ENCODE assay signal across 8 cellular contexts in the genomic region with DNA sequence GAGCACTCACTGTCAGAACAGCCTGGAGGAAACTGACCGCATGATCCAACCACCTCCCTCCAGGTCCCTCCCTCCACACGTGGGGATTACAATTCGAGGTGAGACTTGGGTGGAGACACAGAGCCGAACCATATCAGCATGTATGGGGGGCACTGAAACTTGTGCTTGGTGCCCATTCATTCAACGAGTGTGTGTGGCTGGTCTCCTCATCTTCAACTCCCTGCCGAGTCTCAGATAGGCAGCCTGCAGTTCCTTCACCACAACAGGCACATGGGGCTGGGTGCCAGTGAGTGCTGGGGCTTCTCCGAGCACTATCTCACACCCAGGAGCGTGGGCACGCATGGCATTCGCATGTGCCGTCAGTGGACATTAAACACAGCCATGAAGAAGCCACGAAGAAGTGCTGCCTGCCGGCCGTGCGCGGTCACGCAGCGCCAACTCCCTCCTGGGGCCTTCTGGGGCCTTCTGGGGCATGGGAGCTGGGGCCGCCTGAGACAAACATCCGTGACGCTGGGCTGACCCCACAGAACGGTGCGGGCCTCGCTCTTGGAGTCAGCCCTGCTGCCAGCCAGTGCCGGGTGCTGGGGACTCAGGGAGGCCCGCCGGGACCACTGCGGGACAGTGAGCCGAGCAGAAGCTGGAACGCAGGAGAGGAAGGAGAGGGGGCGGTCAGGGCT. TPM values are rescaled to one million over a fixed set of nuclear protein-coding genes. Genes with fewer than 3 reads are reported as not detected.
DNase-seq lines count a peak whose midpoint lies in the region; FAIRE-seq and TF ChIP-seq lines count a peak whose summit lies in the region.

No MANE protein-coding gene starts in this region.

- no peaks in the 10 kb centered on the region for H3K27me3 Mint-ChIP-seq in activated CD4-positive, alpha-beta T cell treated with anti-CD3 and anti-CD28 coated beads, Interleukin-2, amount 10 ng/mL, durations not matched to agents 7 days and 5 days

- no peaks in the 10 kb centered on the region for H3K27me3 ChIP-seq in parathyroid adenoma (ENCODE audit: control insufficient read depth, insufficient read depth, low read length)

- no peak for FAIRE-seq in GM12892 (lab: Jason Lieb, UNC)

- peaks cover 17% of the 10 kb centered on the region; the same call in 1 of the 2 replicates for H3K36me3 ChIP-seq in OCI-LY7 (ENCODE audit: insufficient read depth, low read length)
- no peaks in the 10 kb centered on the region for H3K36me3 ChIP-seq in parathyroid adenoma (ENCODE audit: control insufficient read depth, insufficient read depth, low read length)

- BruUV-seq in OCI-LY7 (replicated peaks; lab: Mats Ljungman, UMichigan) = no TSS peak

- peak overlapping the region; percentile 94 for H3K27ac Mint-ChIP-seq in activated CD4-positive, alpha-beta T cell treated with anti-CD3 and anti-CD28 coated beads, Interleukin-2, amount 10 ng/mL, durations not matched to agents 7 days and 5 days

- H3K4me1 ChIP-seq in OCI-LY7 (ENCODE audit: insufficient read depth, low read length, poor library complexity, severe bottlenecking) (peaks cover 17% of the 10 kb centered on the region), parathyroid adenoma (peaks cover 17% of the 10 kb centered on the region)

- no peaks in the 10 kb centered on the region for H3K9me3 Mint-ChIP-seq in activated CD4-positive, alpha-beta T cell treated with anti-CD3 and anti-CD28 coated beads, Interleukin-2, amount 10 ng/mL, durations not matched to agents 7 days and 5 days

- no peaks in the 10 kb centered on the region for H3K9me2 ChIP-seq in OCI-LY7 (ENCODE audit: insufficient read depth, low read length)

- H3K36me3 Mint-ChIP-seq in activated CD4-positive, alpha-beta T cell treated with anti-CD3 and anti-CD28 coated beads, Interleukin-2, amount 10 ng/mL, durations not matched to agents 7 days and 5 days (ENCODE audit: low read depth) = peaks cover 5% of the 10 kb centered on the region

- no peak for TF ChIP-seq CTCF in OCI-LY7 (conservative IDR thresholded peaks at IDR 0.05; ENCODE audit: low read length)
- TF ChIP-seq CTCF in epithelial cell of esophagus (IDR thresholded peaks at IDR 0.05; ENCODE audit: insufficient read depth, low read depth, low read length, missing control alignments) = no peak
- no peak for TF ChIP-seq CTCF in parathyroid adenoma (IDR thresholded peaks at IDR 0.05)

- POLR2A ChIA-PET in activated CD4-positive, alpha-beta T cell treated with anti-CD3 and anti-CD28 coated beads, Interleukin-2, amount 10 ng/mL, durations not matched to agents 7 days and 5 days (lab: Charles Lee) = no interaction called here
- POLR2A ChIA-PET in OCI-LY7 (lab: Charles Lee) = interaction anchor here (1.0 to 1.3 kb wide), 3 partner anchors 14 to 120 kb away, joined by 3 to 4 read pairs (median 3); partner anchors contain the start of genes LIME1 and PTK6

- peaks cover 41% of the 10 kb centered on the region for H3K4me1 Mint-ChIP-seq in activated CD4-positive, alpha-beta T cell treated with anti-CD3 and anti-CD28 coated beads, Interleukin-2, amount 10 ng/mL, durations not matched to agents 7 days and 5 days

- peak overlapping the region; percentile 90 for H3K4me2 ChIP-seq in OCI-LY7 (ENCODE audit: low read length)
- H3K4me2 ChIP-seq in parathyroid adenoma (ENCODE audit: low read length) = peak overlapping the region; percentile 92

- no peak for TF ChIP-seq POLR2A in GM12892 (IDR thresholded peaks at IDR 0.05; ENCODE audit: low read depth, low read length)

- H3K4me3 ChIP-seq in OCI-LY7 (ENCODE audit: low read depth, low read length, poor library complexity, severe bottlenecking) (peak overlapping the region; percentile 94), epithelial cell of esophagus (ENCODE audit: low read length) (peak overlapping the region; percentile 93), parathyroid adenoma (ENCODE audit: low read depth, low read length) (peak overlapping the region; percentile 99)

- no peak for DNase-seq in activated CD4-positive, alpha-beta T cell treated with anti-CD3 and anti-CD28 coated beads, Interleukin-2, amount 10 ng/mL, durations not matched to agents 7 days and 5 days
- DNase-seq in activated CD4-positive, alpha-beta T cell treated with anti-CD3 and anti-CD28 coated beads, Interleukin-2, amount 50 U/mL, for 1 hour = no peak
- DNase-seq in OCI-LY7 (ENCODE audit: low spot score) = no peak
- DNase-seq in epithelial cell of esophagus (ENCODE audit: low read depth) = no peak
- no peak for DNase-seq in GM12892 (ENCODE audit: insufficient read length)
- DNase-seq in activated gamma-delta T cell treated with Interleukin-2 at 50 U/mL for 16 hours = no peak
- no peak for DNase-seq in DMS114 treated with DMSO at 0.1 percent for 48 hours (lab: John Stamatoyannopoulos, UW; ENCODE audit: unreplicated experiment)

- peaks cover 13% of the 10 kb centered on the region; the same call in 1 of the 2 replicates for H3K79me2 ChIP-seq in OCI-LY7 (ENCODE audit: insufficient read depth, low read depth, low read length)
- peaks cover 24% of the 10 kb centered on the region for H3K79me2 ChIP-seq in parathyroid adenoma

- no peaks in the 10 kb centered on the region for H4K20me1 ChIP-seq in OCI-LY7 (ENCODE audit: insufficient read depth, low read length)

- H2AFZ ChIP-seq in OCI-LY7 (ENCODE audit: low read length) = peak overlapping the region; percentile 88
- peak overlapping the region; percentile 89 for H2AFZ ChIP-seq in parathyroid adenoma

- H3K4me3 Mint-ChIP-seq in activated CD4-positive, alpha-beta T cell treated with anti-CD3 and anti-CD28 coated beads, Interleukin-2, amount 10 ng/mL, durations not matched to agents 7 days and 5 days = peak overlapping the region; percentile 92

- H3K9me3 ChIP-seq in OCI-LY7 (ENCODE audit: low read length) (no peaks in the 10 kb centered on the region), parathyroid adenoma (ENCODE audit: control insufficient read depth, low read length) (no peaks in the 10 kb centered on the region)

- CTCF ChIA-PET in activated CD4-positive, alpha-beta T cell treated with anti-CD3 and anti-CD28 coated beads, Interleukin-2, amount 10 ng/mL, durations not matched to agents 7 days and 5 days (lab: Charles Lee) = interaction anchor here (1.2 to 1.6 kb wide), 5 partner anchors 15 to 463 kb away, joined by 3 to 9 read pairs (median 4); partner anchors contain the start of gene PTK6
- CTCF ChIA-PET in OCI-LY7 (lab: Charles Lee; ENCODE audit: unreplicated experiment) = no interaction called here

- peak overlapping the region; percentile 61 for H3K9ac ChIP-seq in parathyroid adenoma

- intact Hi-C loops in OCI-LY7 (cut with micrococcal nuclease; ENCODE audit: unreplicated experiment) = no loop called here

- H3K27ac ChIP-seq in OCI-LY7 (ENCODE audit: low read depth, low read length, poor library complexity, severe bottlenecking) (no peak overlapping the region), parathyroid adenoma (peak overlapping the region; percentile 82)

RNA-seq across cellular contexts. Expression of gene RTEL1, which starts 0.7 kb away (rescaled TPM):
- total RNA-seq in activated CD4-positive, alpha-beta T cell treated with anti-CD3 and anti-CD28 coated beads, Interleukin-2, amount 10 ng/mL, durations not matched to agents 7 days and 5 days = 10 to 100 TPM; 53.3 to 58.9 TPM
- 20.0 and 22.5 TPM in 2 replicates for total RNA-seq in OCI-LY7 (2014; rRNA removed; shearing (Covaris generic))
- total RNA-seq in OCI-LY7 (2022) = 47.2 and 55.0 TPM in 2 replicates
- polyA plus RNA-seq in GM12892 (2012; ENCODE audit: missing spikeins) = 10.9 TPM

RNA-seq across cellular contexts. Expression of gene STMN3, which starts 4.2 kb away (rescaled TPM):
- total RNA-seq in activated CD4-positive, alpha-beta T cell treated with anti-CD3 and anti-CD28 coated beads, Interleukin-2, amount 10 ng/mL, durations not matched to agents 7 days and 5 days = 10 to 100 TPM; 49.4 to 54.4 TPM
- 4.0 and 6.7 TPM in 2 replicates for total RNA-seq in OCI-LY7 (2014; rRNA removed; shearing (Covaris generic))
- 6.7 and 7.5 TPM in 2 replicates for total RNA-seq in OCI-LY7 (2022)
- polyA plus RNA-seq in GM12892 (2012; ENCODE audit: missing spikeins) = 2.0 TPM

RNA-seq across cellular contexts. Expression of gene GMEB2, which starts 30.5 kb away (rescaled TPM):
- 10 to 100 TPM; 20.0 to 20.5 TPM for total RNA-seq in activated CD4-positive, alpha-beta T cell treated with anti-CD3 and anti-CD28 coated beads, Interleukin-2, amount 10 ng/mL, durations not matched to agents 7 days and 5 days
- total RNA-seq in OCI-LY7 (2014; rRNA removed; shearing (Covaris generic)) = 14.3 and 15.6 TPM in 2 replicates
- total RNA-seq in OCI-LY7 (2022) = 15.0 and 15.6 TPM in 2 replicates
- polyA plus RNA-seq in GM12892 (2012; ENCODE audit: missing spikeins) = 3.2 TPM

RNA-seq across cellular contexts. Expression of gene TNFRSF6B, which starts 39.1 kb away (rescaled TPM):
- 1 to 10 TPM in 1 of 2 experiments, not detected in 1; 1.0 TPM for total RNA-seq in activated CD4-positive, alpha-beta T cell treated with anti-CD3 and anti-CD28 coated beads, Interleukin-2, amount 10 ng/mL, durations not matched to agents 7 days and 5 days
- 1.4 and 6.6 TPM in 2 replicates for total RNA-seq in OCI-LY7 (2014; rRNA removed; shearing (Covaris generic))
- 1.0 TPM in 1 of 2 replicates, not detected in the other for total RNA-seq in OCI-LY7 (2022)
- polyA plus RNA-seq in GM12892 (2012; ENCODE audit: missing spikeins) = not detected

RNA-seq across cellular contexts. Expression of gene ARFRP1, which starts 50.4 kb away (rescaled TPM):
- total RNA-seq in activated CD4-positive, alpha-beta T cell treated with anti-CD3 and anti-CD28 coated beads, Interleukin-2, amount 10 ng/mL, durations not matched to agents 7 days and 5 days = 10 to 100 TPM; 52.7 to 64.5 TPM
- total RNA-seq in OCI-LY7 (2014; rRNA removed; shearing (Covaris generic)) = 47.9 and 53.3 TPM in 2 replicates
- total RNA-seq in OCI-LY7 (2022) = 82.1 and 85.6 TPM in 2 replicates
- polyA plus RNA-seq in GM12892 (2012; ENCODE audit: missing spikeins) = 14.8 TPM

Comparison
In these comparisons a context has a peak if more than half of its experiments do, and no peak if none do; other contexts are left out.
1. RNA of gene STMN3, which starts 4.2 kb away (total RNA-seq): 49.4 to 54.4 TPM in activated CD4-positive, alpha-beta T cell treated with anti-CD3 and anti-CD28 coated beads, Interleukin-2, amount 10 ng/mL, durations not matched to agents 7 days and 5 days; 4.0 to 7.5 TPM in OCI-LY7; every median in the first group is over 4 times any median in the second.
2. Peak in every context shown above with its lines, with median percentiles within 50 percentile points of each other: H3K4me3 ChIP-seq.